Comparison of ENCODE assay signal across 13 cellular contexts in the genomic region with DNA sequence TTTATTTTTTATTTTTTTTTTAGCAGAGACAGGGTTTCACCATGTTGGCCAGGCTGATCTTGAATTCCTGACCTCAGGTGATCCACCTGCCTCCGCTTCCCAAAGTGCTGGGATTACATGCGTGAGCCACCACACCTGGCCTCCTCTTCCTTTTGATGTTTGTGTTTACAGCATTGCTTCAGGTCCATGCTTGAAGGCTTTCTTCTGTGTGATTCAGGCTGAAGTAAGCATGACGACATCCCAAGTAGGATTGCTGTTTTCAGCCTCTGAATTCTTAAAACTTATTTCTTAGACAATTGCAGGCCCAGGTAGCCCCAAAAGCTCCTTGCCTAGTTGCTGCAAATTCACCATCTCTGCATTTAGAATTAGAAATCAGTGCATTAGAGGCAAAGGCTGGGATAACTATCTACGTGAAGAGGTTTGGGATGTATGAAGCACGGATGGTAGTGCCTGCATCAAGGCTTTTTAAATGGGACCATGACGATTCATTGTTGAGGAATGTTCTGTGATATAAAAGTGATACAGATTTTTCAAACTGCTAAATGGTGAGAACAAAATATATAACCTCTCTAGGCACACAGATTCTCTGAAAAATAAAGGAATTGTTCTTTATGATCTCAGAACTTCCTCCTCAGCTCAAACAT. TPM values are rescaled to one million over a fixed set of nuclear protein-coding genes. Genes with fewer than 3 reads are reported as not detected.
A peak's percentile ranks its signal among the peaks of the same experiment; 100 is the strongest.
DNase-seq lines count a peak whose midpoint lies in the region; ATAC-seq lines count a peak whose summit lies in the region.
"Had no signal": no experiment of that assay in that cellular context is flagged by ENCODE, and none has a peak within 500 bp of the region (broad histone marks: within the 10 kb centered on the region; RNA-seq: fewer than 3 reads in every experiment).

No MANE protein-coding gene starts in this region.

- POLR2A ChIA-PET in activated CD8-positive, alpha-beta T cell treated with anti-CD3 and anti-CD28 coated beads, Interleukin-2, amount 10 ng/mL, durations not matched to agents 7 days and 5 days (lab: Charles Lee) = interaction anchor here (0.6 kb wide), 1 partner anchor 142 kb away, joined by 3 read pairs; no protein-coding TSS in a partner anchor

- CTCF ChIA-PET in activated CD8-positive, alpha-beta T cell treated with anti-CD3 and anti-CD28 coated beads, Interleukin-2, amount 10 ng/mL, durations not matched to agents 7 days and 5 days (lab: Charles Lee) = interaction anchor here (3.5 kb wide), 1 partner anchor 22 kb away, joined by 23 read pairs; no protein-coding TSS in a partner anchor

- peaks cover 47% of the 10 kb centered on the region for H3K4me1 Mint-ChIP-seq in activated CD8-positive, alpha-beta T cell treated with anti-CD3 and anti-CD28 coated beads, Interleukin-2, amount 10 ng/mL, durations not matched to agents 7 days and 5 days (ENCODE audit: low read depth)

- H3K27me3 Mint-ChIP-seq in activated CD8-positive, alpha-beta T cell treated with anti-CD3 and anti-CD28 coated beads, Interleukin-2, amount 10 ng/mL, durations not matched to agents 7 days and 5 days (ENCODE audit: low read depth) = no peaks in the 10 kb centered on the region

- DNase-seq in EH (ENCODE audit: low read depth) (peak; percentile 31), iris pigment epithelial cell (ENCODE audit: low read depth) (peak; percentile 46), cerebellar cortex (ENCODE audit: low spot score) (no peak), midbrain (lab: John Stamatoyannopoulos, UW) (no peak), left ventricle myocardium superior (no peak)
- no peak for DNase-seq in activated CD8-positive, alpha-beta T cell treated with anti-CD3 and anti-CD28 coated beads, Interleukin-2, amount 10 ng/mL, durations not matched to agents 7 days and 5 days
- DNase-seq: left cardiac atrium, MG63, testis had no signal

- no peaks in the 10 kb centered on the region for H3K27me3 ChIP-seq in ACC112 (ENCODE audit: insufficient read depth, low read length)
- H3K27me3 ChIP-seq: cardiac muscle cell, MG63, testis had no signal

- peaks cover 76% of the 10 kb centered on the region for H3K79me2 ChIP-seq in ACC112 (ENCODE audit: control insufficient read depth, insufficient read depth, low read length, unreplicated experiment)

- peaks cover 4% of the 10 kb centered on the region; the same call in 1 of the 2 replicates for H3K36me3 ChIP-seq in ACC112 (ENCODE audit: insufficient read depth, low read length)
- H3K36me3 ChIP-seq: cardiac muscle cell, prostate gland had no signal

- no peak overlapping the region for H2AFZ ChIP-seq in ACC112 (ENCODE audit: low read length, unreplicated experiment)

- no peaks in the 10 kb centered on the region for H3K9me3 Mint-ChIP-seq in activated CD8-positive, alpha-beta T cell treated with anti-CD3 and anti-CD28 coated beads, Interleukin-2, amount 10 ng/mL, durations not matched to agents 7 days and 5 days (ENCODE audit: insufficient read depth)

- H3K4me3 ChIP-seq in ACC112 (ENCODE audit: low read depth, low read length) = peak overlapping the region; percentile 41; the same call in 1 of the 2 replicates
- H3K4me3 ChIP-seq: cardiac muscle cell, testis had no signal

- no peak overlapping the region for H3K4me3 Mint-ChIP-seq in activated CD8-positive, alpha-beta T cell treated with anti-CD3 and anti-CD28 coated beads, Interleukin-2, amount 10 ng/mL, durations not matched to agents 7 days and 5 days

- intact Hi-C loops in left ventricle myocardium superior (cut with micrococcal nuclease) = no loop called here

- peak overlapping the region; percentile 37 for H3K27ac Mint-ChIP-seq in activated CD8-positive, alpha-beta T cell treated with anti-CD3 and anti-CD28 coated beads, Interleukin-2, amount 10 ng/mL, durations not matched to agents 7 days and 5 days

- H3K36me3 Mint-ChIP-seq in activated CD8-positive, alpha-beta T cell treated with anti-CD3 and anti-CD28 coated beads, Interleukin-2, amount 10 ng/mL, durations not matched to agents 7 days and 5 days (ENCODE audit: low read depth) = peaks cover 23% of the 10 kb centered on the region

- ATAC-seq in activated CD8-positive, alpha-beta T cell treated with anti-CD3 and anti-CD28 coated beads, Interleukin-2, amount 10 ng/mL, durations not matched to agents 7 days and 5 days = no peak
- no peak for ATAC-seq in GM21390 (IDR thresholded peaks at IDR 0.05; ENCODE audit: unreplicated experiment)
- ATAC-seq in left ventricle myocardium superior = no peak
- ATAC-seq: left cardiac atrium had no signal

- H3K27ac ChIP-seq in ACC112 (ENCODE audit: low read depth, low read length) = peak overlapping the region; percentile 4; the same call in 1 of the 2 replicates
- H3K27ac ChIP-seq: cardiac muscle cell, prostate gland had no signal

- peaks cover 26% of the 10 kb centered on the region for H3K4me1 ChIP-seq in ACC112 (ENCODE audit: control insufficient read depth, insufficient read depth, low read length, unreplicated experiment)

RNA-seq across cellular contexts. Expression of gene ETF1, which starts 3.0 kb away (rescaled TPM):
- total RNA-seq in activated CD8-positive, alpha-beta T cell treated with anti-CD3 and anti-CD28 coated beads, Interleukin-2, amount 10 ng/mL, durations not matched to agents 7 days and 5 days = 10 to 100 TPM; 92.7 to 93.3 TPM
- 86.2 TPM for total RNA-seq in left ventricle myocardium superior

RNA-seq across cellular contexts. Expression of gene HSPA9, which starts 29.2 kb away (rescaled TPM):
- 100 to 1,000 TPM; 214 to 216 TPM for total RNA-seq in activated CD8-positive, alpha-beta T cell treated with anti-CD3 and anti-CD28 coated beads, Interleukin-2, amount 10 ng/mL, durations not matched to agents 7 days and 5 days
- total RNA-seq in left ventricle myocardium superior = 311 TPM

Comparison
In these comparisons a context has a peak if more than half of its experiments do, and no peak if none do; other contexts are left out.
1. DNase-seq: peak in EH (single experiment) and iris pigment epithelial cell (single experiment); none in activated CD8-positive, alpha-beta T cell treated with anti-CD3 and anti-CD28 coated beads, Interleukin-2, amount 10 ng/mL, durations not matched to agents 7 days and 5 days (single experiment), cerebellar cortex (single experiment), midbrain (single experiment) and left ventricle myocardium superior (single experiment).